14 cellular contexts compared by ENCODE assay signal in the genomic region with DNA sequence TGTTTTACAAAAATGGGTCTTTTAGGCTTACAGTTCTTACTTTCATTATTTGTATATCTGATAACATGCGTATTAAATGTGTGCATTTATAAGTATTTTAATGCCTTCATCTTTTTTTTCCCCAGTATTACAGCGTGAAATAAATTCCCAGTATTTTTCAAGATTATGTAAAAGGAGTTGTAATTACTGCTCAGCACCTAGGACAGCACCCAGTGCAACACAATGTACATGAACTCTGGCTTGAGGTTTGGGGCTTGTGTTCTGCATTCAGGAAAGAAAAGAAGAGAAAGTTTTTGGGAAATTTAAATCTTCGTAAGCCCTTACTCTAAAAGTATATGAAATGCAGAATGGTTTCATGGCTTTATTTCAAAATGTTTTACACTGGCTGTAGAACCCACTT. TPM values are rescaled to one million over a fixed set of nuclear protein-coding genes. Genes with fewer than 3 reads are reported as not detected.
DNase-seq lines count a peak whose midpoint lies in the region; ATAC-seq, FAIRE-seq and TF ChIP-seq lines count a peak whose summit lies in the region.
"Had no signal": no experiment of that assay in that cellular context is flagged by ENCODE, and none has a peak within 500 bp of the region (broad histone marks: within the 10 kb centered on the region; RNA-seq: fewer than 3 reads in every experiment).

No MANE protein-coding gene starts in this region.

- in situ Hi-C loops in K562 (cut with MboI): no loop called here

- H3K36me3 ChIP-seq in K562 (ENCODE audit: control insufficient read depth, insufficient read depth, low read length): peaks cover 58% of the 10 kb centered on the region

- no peak overlapping the region for H3K4me2 ChIP-seq in K562 (ENCODE audit: insufficient read depth, low read length)

- no peak for TF ChIP-seq RAD21 in K562 (CRISPR knock-in tag; conservative IDR thresholded peaks at IDR 0.05 in 1 of 2, IDR thresholded peaks at IDR 0.05 in 1 of 2)

- no peaks in the 10 kb centered on the region for H3K4me1 ChIP-seq in K562 (replicated peaks in 1 of 2; ENCODE audit: control insufficient read depth in 2 of 2, insufficient read depth in 2 of 2, low read length in 2 of 2)

- H3K4me1 Mint-ChIP-seq in stimulated activated effector memory CD8-positive, alpha-beta T cell treated with anti-CD3 and anti-CD28 coated beads, Interleukin-12 subunit alpha, Interleukin-12 subunit beta, amount 100 ng/mL, for 72 hours: peaks cover 57% of the 10 kb centered on the region
- H3K4me1 Mint-ChIP-seq: WTC11 had no signal

- TF ChIP-seq EP300 in K562 (IDR thresholded peaks at IDR 0.05; ENCODE audit: low read length): no peak

- FAIRE-seq in K562 (lab: Jason Lieb, UNC): no peak

- no peak overlapping the region for H3K9ac ChIP-seq in K562 (ENCODE audit: insufficient read depth in 1 of 2, low read depth in 2 of 2, low read length in 2 of 2)

- no TSS peak for BruUV-seq in K562 (replicated peaks; lab: Mats Ljungman, UMichigan)

- intact Hi-C loops in K562 (cut with micrococcal nuclease): no loop called here

- H2AFZ ChIP-seq in K562 (ENCODE audit: low read depth, low read length): no peak overlapping the region

- H3K27me3 ChIP-seq in K562 (ENCODE audit: control insufficient read depth in 2 of 2, insufficient read depth in 2 of 2, low read length in 2 of 2): no peaks in the 10 kb centered on the region
- H3K27me3 ChIP-seq: upper lobe of left lung had no signal

- peaks cover 96% of the 10 kb centered on the region for H3K79me2 ChIP-seq in K562 (ENCODE audit: control insufficient read depth, insufficient read depth, low read length)

- no peak for ATAC-seq in K562
- peak; percentile 65 for ATAC-seq in left lobe of liver
- no peak for ATAC-seq in HG02610 (IDR thresholded peaks at IDR 0.05; ENCODE audit: unreplicated experiment)
- ATAC-seq in HG02870 (IDR thresholded peaks at IDR 0.05; ENCODE audit: unreplicated experiment): no peak
- ATAC-seq in stimulated activated effector memory CD8-positive, alpha-beta T cell treated with anti-CD3 and anti-CD28 coated beads, Interleukin-12 subunit alpha, Interleukin-12 subunit beta, amount 100 ng/mL, for 72 hours: no peak
- ATAC-seq: WTC11 had no signal

- peaks cover 2% of the 10 kb centered on the region for H3K9me1 ChIP-seq in K562 (ENCODE audit: control insufficient read depth, insufficient read depth, low read length)

- no peaks in the 10 kb centered on the region for H3K9me3 ChIP-seq in K562 (replicated peaks; ENCODE audit: control insufficient read depth, insufficient read depth, low read depth, low read length)
- H3K9me3 ChIP-seq: upper lobe of left lung had no signal

- H4K20me1 ChIP-seq in K562 (replicated peaks; ENCODE audit: control insufficient read depth, insufficient read depth, low read length): peaks cover 16% of the 10 kb centered on the region

- H3K9me3 Mint-ChIP-seq in stimulated activated effector memory CD8-positive, alpha-beta T cell treated with anti-CD3 and anti-CD28 coated beads, Interleukin-12 subunit alpha, Interleukin-12 subunit beta, amount 100 ng/mL, for 72 hours: no peaks in the 10 kb centered on the region
- H3K9me3 Mint-ChIP-seq: activated T-helper 2 cell treated with anti-CD3 and anti-CD28 coated beads, Interferon-gamma antibody, Interleukin-2, Interleukin-4, amounts not matched to agents 10 μg/mL and 5 μg/mL and 100 μg/mL, durations not matched to agents 14 hours and 24 hours and 36 hours; WTC11 had no signal

- no peak for TF ChIP-seq CTCF in K562 (IDR thresholded peaks at IDR 0.05 in 2 of 3, conservative IDR thresholded peaks at IDR 0.05 in 1 of 3; ENCODE audit: insufficient read depth in 2 of 3, low read depth in 1 of 3, low read length in 3 of 3)

- CTCF ChIA-PET in K562 (lab: Yijun Ruan, JAX; ENCODE audit: low intra/inter-chr PET ratio): no interaction called here

- H3K4me3 Mint-ChIP-seq in stimulated activated effector memory CD8-positive, alpha-beta T cell treated with anti-CD3 and anti-CD28 coated beads, Interleukin-12 subunit alpha, Interleukin-12 subunit beta, amount 100 ng/mL, for 72 hours: no peak overlapping the region
- H3K4me3 Mint-ChIP-seq: WTC11 had no signal

- DNase-seq in Daoy (ENCODE audit: low read depth) (peak; percentile 12), LHCN-M2 (ENCODE audit: low read depth) (peak; percentile 42), K562 (ENCODE audit: extremely low read depth in 1 of 4, low spot score in 3 of 4) (peak in 3 of 4 experiments; percentile 22 to 34 (median 26)), left lobe of liver (ENCODE audit: low spot score) (no peak), cerebellar nuclear complex (lab: John Stamatoyannopoulos, UW) (no peak)
- no peak for DNase-seq in stimulated activated effector memory CD8-positive, alpha-beta T cell treated with anti-CD3 and anti-CD28 coated beads, Interleukin-12 subunit alpha, Interleukin-12 subunit beta, amount 100 ng/mL, for 72 hours (ENCODE audit: low spot score in 2 of 2)
- DNase-seq: hypothalamus, NCI-H2171 treated with DMSO at 0.1 percent for 48 hours, upper lobe of left lung had no signal

- H3K36me3 Mint-ChIP-seq in stimulated activated effector memory CD8-positive, alpha-beta T cell treated with anti-CD3 and anti-CD28 coated beads, Interleukin-12 subunit alpha, Interleukin-12 subunit beta, amount 100 ng/mL, for 72 hours: peaks cover 48% of the 10 kb centered on the region

- H3K27ac ChIP-seq in K562 (ENCODE audit: extremely low read depth, low read depth, low read length): no peak overlapping the region
- H3K27ac ChIP-seq: RWPE1, upper lobe of left lung had no signal

- H3K4me3 ChIP-seq in K562: no peak overlapping the region
- H3K4me3 ChIP-seq: upper lobe of left lung had no signal

- POLR2A ChIA-PET in K562 (lab: Yijun Ruan, JAX): no interaction called here

- 92% methylated on average over 3 of the region's 3 CpGs for WGBS in K562 (ENCODE audit: insufficient coverage, low coverage, missing lambda C conversion rate)

- no peak overlapping the region for H3K27ac Mint-ChIP-seq in stimulated activated effector memory CD8-positive, alpha-beta T cell treated with anti-CD3 and anti-CD28 coated beads, Interleukin-12 subunit alpha, Interleukin-12 subunit beta, amount 100 ng/mL, for 72 hours
- H3K27ac Mint-ChIP-seq: activated T-helper 2 cell treated with anti-CD3 and anti-CD28 coated beads, Interferon-gamma antibody, Interleukin-2, Interleukin-4, amounts not matched to agents 10 μg/mL and 5 μg/mL and 100 μg/mL, durations not matched to agents 14 hours and 24 hours and 36 hours; WTC11 had no signal

- no peak for TF ChIP-seq POLR2A in K562 (conservative IDR thresholded peaks at IDR 0.05)

TF ChIP-seq in K562, 482 proteins besides CTCF, POLR2A, EP300 and RAD21 (continues in another document):
- no peak for TF ChIP-seq SIN3A (IDR thresholded peaks at IDR 0.05; ENCODE audit: borderline replicate concordance in 2 of 2, control insufficient read depth in 1 of 2, low read depth in 2 of 2, low read length in 2 of 2)
- TF ChIP-seq MTA2 (IDR thresholded peaks at IDR 0.05; ENCODE audit: low read depth): no peak
- TF ChIP-seq EHMT2 (IDR thresholded peaks at IDR 0.05): peak; percentile 97
- TF ChIP-seq, protein P1, sequence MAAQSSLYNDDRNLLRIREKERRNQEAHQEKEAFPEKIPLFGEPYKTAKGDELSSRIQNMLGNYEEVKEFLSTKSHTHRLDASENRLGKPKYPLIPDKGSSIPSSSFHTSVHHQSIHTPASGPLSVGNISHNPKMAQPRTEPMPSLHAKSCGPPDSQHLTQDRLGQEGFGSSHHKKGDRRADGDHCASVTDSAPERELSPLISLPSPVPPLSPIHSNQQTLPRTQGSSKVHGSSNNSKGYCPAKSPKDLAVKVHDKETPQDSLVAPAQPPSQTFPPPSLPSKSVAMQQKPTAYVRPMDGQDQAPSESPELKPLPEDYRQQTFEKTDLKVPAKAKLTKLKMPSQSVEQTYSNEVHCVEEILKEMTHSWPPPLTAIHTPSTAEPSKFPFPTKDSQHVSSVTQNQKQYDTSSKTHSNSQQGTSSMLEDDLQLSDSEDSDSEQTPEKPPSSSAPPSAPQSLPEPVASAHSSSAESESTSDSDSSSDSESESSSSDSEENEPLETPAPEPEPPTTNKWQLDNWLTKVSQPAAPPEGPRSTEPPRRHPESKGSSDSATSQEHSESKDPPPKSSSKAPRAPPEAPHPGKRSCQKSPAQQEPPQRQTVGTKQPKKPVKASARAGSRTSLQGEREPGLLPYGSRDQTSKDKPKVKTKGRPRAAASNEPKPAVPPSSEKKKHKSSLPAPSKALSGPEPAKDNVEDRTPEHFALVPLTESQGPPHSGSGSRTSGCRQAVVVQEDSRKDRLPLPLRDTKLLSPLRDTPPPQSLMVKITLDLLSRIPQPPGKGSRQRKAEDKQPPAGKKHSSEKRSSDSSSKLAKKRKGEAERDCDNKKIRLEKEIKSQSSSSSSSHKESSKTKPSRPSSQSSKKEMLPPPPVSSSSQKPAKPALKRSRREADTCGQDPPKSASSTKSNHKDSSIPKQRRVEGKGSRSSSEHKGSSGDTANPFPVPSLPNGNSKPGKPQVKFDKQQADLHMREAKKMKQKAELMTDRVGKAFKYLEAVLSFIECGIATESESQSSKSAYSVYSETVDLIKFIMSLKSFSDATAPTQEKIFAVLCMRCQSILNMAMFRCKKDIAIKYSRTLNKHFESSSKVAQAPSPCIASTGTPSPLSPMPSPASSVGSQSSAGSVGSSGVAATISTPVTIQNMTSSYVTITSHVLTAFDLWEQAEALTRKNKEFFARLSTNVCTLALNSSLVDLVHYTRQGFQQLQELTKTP (IDR thresholded peaks at IDR 0.05; ENCODE audit: low read depth in 1 of 2, partially characterized antibody in 2 of 2): peak in 1 of 2 experiments; percentile 37

RNA-seq across cellular contexts. Expression of a gene that starts 16.7 kb away (rescaled TPM):
- 69.8 and 132 TPM in 2 replicates for total RNA-seq in Daoy (2014; rRNA removed; shearing (Covaris generic))
- total RNA-seq in LHCN-M2 (2014; rRNA removed): 87.7 and 101 TPM in 2 replicates
- polyA plus RNA-seq in LHCN-M2 (2012): 23.8 TPM
- total RNA-seq in K562 (2011; cell fraction: chromatin; rRNA removed; ENCODE audit: low replicate concordance): 174 and 623 TPM in 2 replicates
- 72.9 and 101 TPM in 2 replicates for total RNA-seq in K562 (2011; cell fraction: nucleolus; rRNA removed)
- total RNA-seq in K562 (2011; cell fraction: nucleoplasm; rRNA removed): 171 and 220 TPM in 2 replicates
- 87.9 and 98.8 TPM in 2 replicates for total RNA-seq in K562 (2014; rRNA removed)
- 155 and 159 TPM in 2 replicates for total RNA-seq in K562 (2014; rRNA removed; fragmentation: Illumina TruSeq; extraction: Trizol)
- total RNA-seq in K562 (2015; rRNA removed; fragmentation: Illumina TruSeq; extraction: Trizol): 151 and 165 TPM in 2 replicates
- total RNA-seq in K562 (2021): 73.8 and 79.5 TPM in 2 replicates
- polyA plus RNA-seq in K562 (2011; rRNA removed): 67.2 and 110 TPM in 2 replicates
- 23.5 and 29.3 TPM in 2 replicates for polyA plus RNA-seq in K562 (2011; cell fraction: cytosol; rRNA removed)
- polyA plus RNA-seq in K562 (2011; cell fraction: nucleus; rRNA removed): 130 and 153 TPM in 2 replicates
- polyA plus RNA-seq in K562 (2012): 78.1 and 79.2 TPM in 2 replicates
- polyA plus RNA-seq in K562 (2014; fragmentation: Illumina TruSeq; extraction: Trizol): 71.8 and 113 TPM in 2 replicates
- 10 to 100 TPM; 53.3 to 57.6 TPM for polyA plus RNA-seq in K562 (2014; fragmentation: Nextera tagmentation; extraction: Ambion mirVana)
- polyA plus RNA-seq in K562 (2014; rRNA removed): 79.3 and 82.5 TPM in 2 replicates
- polyA minus RNA-seq in K562 (2011; rRNA and poly(A)+ RNA removed): 305 and 364 TPM in 2 replicates
- polyA minus RNA-seq in K562 (2011; cell fraction: cytosol; rRNA and poly(A)+ RNA removed): 49.1 and 83.5 TPM in 2 replicates
- polyA minus RNA-seq in K562 (2011; cell fraction: nucleus; rRNA and poly(A)+ RNA removed): 224 and 279 TPM in 2 replicates
- total RNA-seq in left lobe of liver: 61.9 TPM

Comparison
In these comparisons a context has a peak if more than half of its experiments do, and no peak if none do; other contexts are left out.
1. DNase-seq: peak in Daoy (single experiment), LHCN-M2 (single experiment) and K562 (3 of 4); none in left lobe of liver (single experiment), cerebellar nuclear complex (0 of 2) and stimulated activated effector memory CD8-positive, alpha-beta T cell treated with anti-CD3 and anti-CD28 coated beads, Interleukin-12 subunit alpha, Interleukin-12 subunit beta, amount 100 ng/mL, for 72 hours (0 of 2).